Comparison of ENCODE assay signal across 8 cellular contexts in genomic region chr12:26878661-26879119, GRCh38. TPM values are rescaled to one million over a fixed set of nuclear protein-coding genes. Genes with fewer than 3 reads are reported as not detected.
DNase-seq lines count a peak whose midpoint lies in the region; ATAC-seq and TF ChIP-seq lines count a peak whose summit lies in the region.

No MANE protein-coding gene starts in this region.

- no peaks in the 10 kb centered on the region for H3K36me3 ChIP-seq in GM23248 (ENCODE audit: low read depth)

- no peaks in the 10 kb centered on the region for H4K20me1 ChIP-seq in GM23248 (ENCODE audit: insufficient read depth)

- peak; percentile 66 for ATAC-seq in GM21786 (IDR thresholded peaks at IDR 0.05; ENCODE audit: unreplicated experiment)

- H3K27ac ChIP-seq in dorsolateral prefrontal cortex = peak overlapping the region in 2 of 59 donors; percentile 2 to 32
- no peak overlapping the region for H3K27ac ChIP-seq in GM23248

- H3K4me2 ChIP-seq in GM23248 (ENCODE audit: unreplicated experiment) = no peak overlapping the region

- H2AFZ ChIP-seq in GM23248 = no peak overlapping the region

- in situ Hi-C loops in GM23248 (cut with MboI) = no loop called here

- no peaks in the 10 kb centered on the region for H3K27me3 ChIP-seq in dorsolateral prefrontal cortex
- H3K27me3 ChIP-seq in GM23248 (replicated peaks; ENCODE audit: insufficient read depth) = no peaks in the 10 kb centered on the region; the same call in 1 of the 2 replicates

- intact Hi-C loops in dorsolateral prefrontal cortex (cut with DNase I) = no loop called here

- no peak overlapping the region for H3K9ac ChIP-seq in GM23248

- no peak for TF ChIP-seq CTCF in dorsolateral prefrontal cortex (IDR thresholded peaks at IDR 0.05 in 54 of 56, conservative IDR thresholded peaks at IDR 0.05 in 2 of 56; ENCODE audit: low read depth in 1 of 56, partially characterized antibody in 56 of 56)

- 23 to 31% methylated on average over 6 of the region's 6 CpGs for WGBS in GM23248 (ENCODE audit: low coverage in 1 of 2, low lambda C conversion rate in 2 of 2, missing lambda C conversion rate in 2 of 2), 2 experiments

- no peaks in the 10 kb centered on the region for H3F3A ChIP-seq in GM23248 (ENCODE audit: insufficient read depth)

- no peaks in the 10 kb centered on the region for H3K79me2 ChIP-seq in GM23248 (ENCODE audit: insufficient read depth)

- DNase-seq in Ammon's horn (ENCODE audit: low spot score) = peak; percentile 40
- DNase-seq in NCI-H2081 (lab: John Stamatoyannopoulos, UW) = peak; percentile 64 to 88
- peak; percentile 18 to 63 (median 53) for DNase-seq in dorsolateral prefrontal cortex
- DNase-seq in occipital lobe (lab: John Stamatoyannopoulos, UW) = peak; percentile 45
- DNase-seq in SW480 (ENCODE audit: low spot score) = no peak
- DNase-seq in GM23248 = no peak
- DNase-seq in cortex of kidney (lab: John Stamatoyannopoulos, UW) = no peak

- H3K4me1 ChIP-seq in GM23248 (ENCODE audit: insufficient read depth) = no peaks in the 10 kb centered on the region

- no peak overlapping the region for H3K4me3 ChIP-seq in dorsolateral prefrontal cortex
- H3K4me3 ChIP-seq in GM23248 = no peak overlapping the region

- H3K9me3 ChIP-seq in GM23248 (ENCODE audit: low read depth) = no peaks in the 10 kb centered on the region

- H3K9me2 ChIP-seq in GM23248 (ENCODE audit: insufficient read depth) = no peaks in the 10 kb centered on the region

RNA-seq across cellular contexts. Expression of gene ITPR2, which starts 45.7 kb away (rescaled TPM):
- total RNA-seq in dorsolateral prefrontal cortex (100 to 1,000 TPM in 2 of 120 experiments, 10 to 100 TPM in 118; 35.5 to 122 (median 61.5) TPM), occipital lobe (31.0 TPM)
- total RNA-seq in GM23248 (2014; rRNA removed; shearing (Covaris generic)) = 9.1 and 9.2 TPM in 2 replicates
- 3.6 and 5.0 TPM in 2 replicates for polyA plus RNA-seq in GM23248 (2016; fragmentation: Nextera tagmentation; extraction: Ambion mirVana)

RNA-seq across cellular contexts. Expression of gene INTS13, which starts 59.1 kb away (rescaled TPM):
- 10 to 100 TPM in 118 of 120 experiments, 1 to 10 TPM in 2; 8.6 to 34.6 (median 16.3) TPM for total RNA-seq in dorsolateral prefrontal cortex
- 29.0 TPM for total RNA-seq in occipital lobe
- 31.6 and 49.7 TPM in 2 replicates for total RNA-seq in GM23248 (2014; rRNA removed; shearing (Covaris generic))
- polyA plus RNA-seq in GM23248 (2016; fragmentation: Nextera tagmentation; extraction: Ambion mirVana) = 27.5 and 28.9 TPM in 2 replicates

RNA-seq across cellular contexts. Expression of gene FGFR1OP2, which starts 59.6 kb away (rescaled TPM):
- 100 to 1,000 TPM in 98 of 120 experiments, 10 to 100 TPM in 22; 75.1 to 154 (median 111) TPM for total RNA-seq in dorsolateral prefrontal cortex
- total RNA-seq in occipital lobe = 52.4 TPM
- total RNA-seq in GM23248 (2014; rRNA removed; shearing (Covaris generic)) = 37.2 and 47.8 TPM in 2 replicates
- polyA plus RNA-seq in GM23248 (2016; fragmentation: Nextera tagmentation; extraction: Ambion mirVana) = 46.1 and 47.3 TPM in 2 replicates

Comparison
In these comparisons a context has a peak if more than half of its experiments do, and no peak if none do; other contexts are left out.
1. DNase-seq: peak in Ammon's horn (single experiment), NCI-H2081 (2 of 2), dorsolateral prefrontal cortex (10 of 10) and occipital lobe (single experiment); none in SW480 (single experiment), GM23248 (single experiment) and cortex of kidney (single experiment).